ENCODE assay signal across 8 cellular contexts in the genomic region with DNA sequence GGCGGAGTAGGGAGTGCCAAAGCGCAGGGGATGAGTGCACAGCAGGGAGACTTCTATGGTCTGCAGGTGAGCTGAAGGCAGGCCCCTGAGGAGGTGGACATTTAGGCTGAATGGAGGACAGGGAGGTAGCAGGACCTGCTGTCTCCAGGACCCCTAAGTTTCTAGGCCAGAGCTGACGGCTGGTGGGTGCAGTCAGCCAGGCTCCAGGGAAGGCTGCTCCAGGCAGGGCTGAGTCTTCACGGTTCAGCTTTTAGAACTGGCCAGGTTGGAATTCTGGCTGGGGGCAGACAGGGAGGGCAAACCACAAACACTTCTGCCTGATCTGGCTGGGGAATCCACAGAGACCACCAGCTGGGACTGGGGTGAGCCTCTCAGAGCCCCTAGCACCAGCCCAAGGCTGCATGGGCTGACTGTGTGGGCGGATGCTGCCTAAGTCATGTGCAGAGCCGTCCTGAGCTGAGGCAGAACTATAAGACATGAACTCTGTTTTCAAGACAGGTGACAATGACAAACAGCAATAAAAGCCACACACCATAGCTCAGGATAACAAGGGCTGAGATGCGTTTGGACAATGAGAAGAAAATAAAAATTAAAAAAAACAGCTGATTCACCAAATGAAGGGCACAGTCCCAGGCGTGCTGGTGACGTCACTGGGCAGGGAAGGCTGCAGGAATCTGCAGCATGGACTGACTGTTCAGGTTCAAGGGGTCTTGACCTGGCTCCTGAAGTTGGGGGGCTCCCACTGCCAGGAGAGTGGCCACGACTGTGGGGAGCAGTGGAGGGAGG. TPM values are rescaled to one million over a fixed set of nuclear protein-coding genes. Genes with fewer than 3 reads are reported as not detected.
DNase-seq lines count a peak whose midpoint lies in the region; ATAC-seq and TF ChIP-seq lines count a peak whose summit lies in the region.

No MANE protein-coding gene starts in this region.

- H3K4me3 ChIP-seq in body of pancreas (no peak overlapping the region), left lung (peak overlapping the region in 1 of 2 donors; percentile 14), testis (no peak overlapping the region)

- 43 to 62% methylated on average over 9 to 10 of the region's 10 CpGs for WGBS in body of pancreas, 2 donors
- 43 to 46% methylated on average over 9 to 10 of the region's 10 CpGs for WGBS in testis, 2 donors

- no peak for TF ChIP-seq CTCF in body of pancreas (IDR thresholded peaks at IDR 0.05)
- no peak for TF ChIP-seq CTCF in left lung (IDR thresholded peaks at IDR 0.05)
- no peak for TF ChIP-seq CTCF in testis (IDR thresholded peaks at IDR 0.05)

- intact Hi-C loops in body of pancreas (cut with DNase I): no loop called here
- intact Hi-C loops in left lung (cut with DNase I): no loop called here
- intact Hi-C loops in testis (cut with DNase I; ENCODE audit: low total_unique reads): no loop called here

- H3K4me1 ChIP-seq in body of pancreas (peaks cover 63% of the 10 kb centered on the region), left lung (peaks cover 64 to 81% of the 10 kb centered on the region in 2 donors), testis (peaks cover 67% of the 10 kb centered on the region)

- no peak overlapping the region for H3K4me3 Mint-ChIP-seq in activated naive CD4-positive, alpha-beta T cell treated with anti-CD3 and anti-CD28 coated beads, Interleukin-2, amount 50 U/mL, for 24 hours

- H3K36me3 Mint-ChIP-seq in activated naive CD4-positive, alpha-beta T cell treated with anti-CD3 and anti-CD28 coated beads, Interleukin-2, amount 50 U/mL, for 24 hours: peaks cover 2% of the 10 kb centered on the region

- ATAC-seq in body of pancreas (no peak), left lung (peak; percentile 1), HG02588 (IDR thresholded peaks at IDR 0.05; ENCODE audit: unreplicated experiment) (no peak), GM18870 (IDR thresholded peaks at IDR 0.05; ENCODE audit: unreplicated experiment) (no peak)

- H3K4me1 Mint-ChIP-seq in activated naive CD4-positive, alpha-beta T cell treated with anti-CD3 and anti-CD28 coated beads, Interleukin-2, amount 50 U/mL, for 24 hours: peaks cover 26% of the 10 kb centered on the region

- H3K27ac ChIP-seq in body of pancreas (peak overlapping the region; percentile 80 to 98 (median 92)), left lung (peak overlapping the region; percentile 94 to 99), testis (peak overlapping the region; percentile 90 to 96)

- no peak for DNase-seq in activated naive CD4-positive, alpha-beta T cell (lab: John Stamatoyannopoulos, UW)
- DNase-seq in body of pancreas (peak in 2 of 4 donors; percentile 38 to 66), left lung (no peak), testis (no peak), NCI-H187 (lab: John Stamatoyannopoulos, UW) (no peak)

- H3K27me3 ChIP-seq in body of pancreas (no peaks in the 10 kb centered on the region), left lung (no peaks in the 10 kb centered on the region), testis (no peaks in the 10 kb centered on the region)

- TF ChIP-seq POLR2A in body of pancreas (IDR thresholded peaks at IDR 0.05): no peak
- no peak for TF ChIP-seq POLR2A in testis (IDR thresholded peaks at IDR 0.05)

- H3K9me3 Mint-ChIP-seq in activated naive CD4-positive, alpha-beta T cell treated with anti-CD3 and anti-CD28 coated beads, Interleukin-2, amount 50 U/mL, for 24 hours: no peaks in the 10 kb centered on the region

- H3K36me3 ChIP-seq in body of pancreas (replicated peaks in 1 of 2; ENCODE audit: insufficient read depth in 1 of 2, low read depth in 2 of 2) (no peaks in the 10 kb centered on the region), left lung (no peaks in the 10 kb centered on the region), testis (ENCODE audit: low read depth, missing control alignments) (no peaks in the 10 kb centered on the region)

- no peaks in the 10 kb centered on the region for H3K27me3 Mint-ChIP-seq in activated naive CD4-positive, alpha-beta T cell treated with anti-CD3 and anti-CD28 coated beads, Interleukin-2, amount 50 U/mL, for 24 hours

- peak overlapping the region; percentile 62 for H3K27ac Mint-ChIP-seq in activated naive CD4-positive, alpha-beta T cell treated with anti-CD3 and anti-CD28 coated beads, Interleukin-2, amount 50 U/mL, for 24 hours

- H3K9me3 ChIP-seq in body of pancreas: no peaks in the 10 kb centered on the region
- H3K9me3 ChIP-seq in left lung: no peaks in the 10 kb centered on the region
- H3K9me3 ChIP-seq in testis: no peaks in the 10 kb centered on the region

RNA-seq across cellular contexts. Expression of a gene that starts 10.4 kb away (rescaled TPM):
- total RNA-seq in body of pancreas (over 10,000 TPM; 10,129 to 14,092 TPM), left lung (over 10,000 TPM; 12,400 to 15,875 TPM), testis (1,000 to 10,000 TPM; 8,109 to 9,314 TPM)
- polyA plus RNA-seq in testis (ENCODE audit: insufficient read depth, low read depth, low replicate concordance): 26.7 TPM

RNA-seq across cellular contexts. Expression of a gene that starts 36.4 kb away (rescaled TPM):
- 10 to 100 TPM; 55.0 to 62.3 TPM for total RNA-seq in body of pancreas
- 10 to 100 TPM; 81.2 to 82.5 TPM for total RNA-seq in left lung
- total RNA-seq in testis: 100 to 1,000 TPM; 131 to 160 TPM
- polyA plus RNA-seq in testis (ENCODE audit: insufficient read depth, low read depth, low replicate concordance): 127 TPM
